In genomic region chr4:170114636-170115035, GRCh38 we compare ENCODE assay signal across 8 cellular contexts. TPM values are rescaled to one million over a fixed set of nuclear protein-coding genes. Genes with fewer than 3 reads are reported as not detected.
"Had no signal": no experiment of that assay in that cellular context is flagged by ENCODE, and none has a peak within 500 bp of the region (broad histone marks: within the 10 kb centered on the region; RNA-seq: fewer than 3 reads in every experiment).

No MANE protein-coding gene starts in this region.

- H3K4me2 ChIP-seq: GM23338 had no signal

- DNase-seq: H9, HCEC 1CT, IMR-90 had no signal

- H3K4me3 ChIP-seq: GM23338, K562 had no signal

- FAIRE-seq: H1, H54, K562 had no signal

- ATAC-seq: GM23338, K562 had no signal

- H3K27ac ChIP-seq: HL-60 had no signal

- H2AFZ ChIP-seq: GM23338 had no signal

RNA-seq across cellular contexts. Expression of gene AADAT, which starts 24.9 kb away (rescaled TPM):
- total RNA-seq: K562 had no signal
